Comparison of ENCODE assay signal across 1 cellular context in genomic region chr11:22416462-22416861, GRCh38.
A peak's percentile ranks its signal among the peaks of the same experiment; 100 is the strongest.
TF ChIP-seq lines count a peak whose summit lies in the region.

No MANE protein-coding gene starts in this region.

TF ChIP-seq in IMR-90, 13 proteins besides CTCF, POLR2A, EP300 and RAD21:
- TF ChIP-seq CHD1 (IDR thresholded peaks at IDR 0.05; ENCODE audit: low read depth, low read length) (no peak), CEBPB (IDR thresholded peaks at IDR 0.05; ENCODE audit: low read depth, low read length) (peak; percentile 31; the same call in 1 of the 2 replicates)
TF ChIP-seq in IMR-90: peak in this region for 1.
